Comparison of ENCODE assay signal across 20 cellular contexts in the genomic region with DNA sequence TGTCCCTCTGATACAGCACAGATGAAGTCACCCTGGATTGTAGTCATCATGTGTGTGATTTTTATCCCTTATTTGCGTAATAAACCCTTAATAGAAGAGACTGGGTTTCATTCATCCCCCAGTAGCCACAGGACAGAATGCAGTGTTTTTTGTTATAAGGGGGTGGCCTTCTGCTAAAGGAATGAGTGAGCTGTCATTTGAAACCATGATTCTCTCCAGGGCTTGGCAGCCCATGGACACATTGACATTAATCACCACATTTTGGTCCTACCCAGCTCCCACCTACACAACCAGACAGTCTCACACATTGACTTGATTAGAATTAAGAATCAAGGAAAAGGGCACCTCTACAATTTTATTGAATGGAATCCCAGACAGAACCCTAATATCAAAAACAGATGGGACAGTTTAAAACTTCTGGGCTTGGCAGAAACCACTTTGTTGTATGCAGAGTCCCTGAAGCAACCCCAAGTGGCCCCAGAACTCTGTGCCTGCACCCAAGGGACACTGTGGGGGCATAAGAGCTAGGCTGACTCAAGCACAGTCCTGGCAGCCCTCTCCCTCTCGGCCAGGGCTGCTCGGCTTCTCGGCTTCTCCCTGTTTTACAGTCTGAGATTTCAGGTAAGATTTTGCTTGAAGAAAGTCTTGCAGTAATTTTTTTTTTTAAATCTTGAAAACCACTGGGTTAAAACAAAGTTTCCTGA.
DNase-seq lines count a peak whose midpoint lies in the region; ATAC-seq and TF ChIP-seq lines count a peak whose summit lies in the region.
"Had no signal": no experiment of that assay in that cellular context is flagged by ENCODE, and none has a peak within 500 bp of the region (broad histone marks: within the 10 kb centered on the region; RNA-seq: fewer than 3 reads in every experiment).

No MANE protein-coding gene starts in this region.

- peak; percentile 83 for DNase-seq in AG09319 (ENCODE audit: extremely low read depth, low read depth)
- DNase-seq in Karpas-422 = peak; percentile 87
- DNase-seq in fibroblast of gingiva (ENCODE audit: low read depth) = peak; percentile 94
- no peak for DNase-seq in sciatic nerve (ENCODE audit: low spot score)
- DNase-seq in MM.1S = no peak
- no peak for DNase-seq in epidermal melanocyte (ENCODE audit: insufficient read length, low spot score)
- DNase-seq in Right ventricle myocardium inferior (ENCODE audit: missing footprints) = no peak
- DNase-seq in activated CD4-positive, alpha-beta T cell treated with anti-CD3 and anti-CD28 coated beads for 48 hours = no peak
- DNase-seq: activated CD8-positive, alpha-beta T cell treated with anti-CD3 and anti-CD28 coated beads for 36 hours; activated naive CD4-positive, alpha-beta T cell; CD4-positive, alpha-beta T cell; DMS 273 treated with DMSO at 0.1 percent for 48 hours; HCEC 1CT; NCI-H2107; NCI-H526; Right ventricle myocardium superior; stimulated activated CD4-positive, alpha-beta T cell treated with anti-CD3 and anti-CD28 coated beads, Interleukin-12 subunit alpha, Interleukin-12 subunit beta, amount 100 ng/mL, for 4 hours; stomach had no signal

- H3K9me3 ChIP-seq in Karpas-422 (ENCODE audit: low read length) (no peaks in the 10 kb centered on the region), MM.1S (replicated peaks; ENCODE audit: insufficient read depth, low read length) (no peaks in the 10 kb centered on the region)
- H3K9me3 ChIP-seq: stomach, upper lobe of left lung had no signal

- ATAC-seq in sciatic nerve = peak; percentile 70
- no peak for ATAC-seq in Right ventricle myocardium inferior
- ATAC-seq: activated CD4-positive, CD25-positive, alpha-beta regulatory T cell treated with anti-CD3 and anti-CD28 coated beads, Interleukin-2, amount 50 U/mL, for 24 hours; activated CD8-positive, alpha-beta T cell treated with anti-CD3 and anti-CD28 coated beads for 36 hours had no signal

- H3K27ac ChIP-seq in Karpas-422 (ENCODE audit: low read length) (peak overlapping the region; percentile 99), MM.1S (ENCODE audit: low read length) (no peak overlapping the region)
- H3K27ac ChIP-seq: stomach, upper lobe of left lung had no signal

- TF ChIP-seq CTCF in AG09319 (IDR thresholded peaks at IDR 0.05; ENCODE audit: low read depth, low read length) (no peak), MM.1S (IDR thresholded peaks at IDR 0.05; ENCODE audit: low read length) (no peak)

- H4K20me1 ChIP-seq in Karpas-422 (ENCODE audit: insufficient read depth, low read depth, low read length) (no peaks in the 10 kb centered on the region), MM.1S (ENCODE audit: insufficient read depth, low read length) (no peaks in the 10 kb centered on the region)

- H3K9ac ChIP-seq in Karpas-422 (ENCODE audit: low read length) (peak overlapping the region; percentile 56), MM.1S (ENCODE audit: low read length) (no peak overlapping the region)

- intact Hi-C loops in sciatic nerve (cut with DNase I) (no loop called here), Right ventricle myocardium inferior (cut with DNase I) (no loop called here)

- H3K79me2 ChIP-seq in Karpas-422 (ENCODE audit: low read length) (no peaks in the 10 kb centered on the region), MM.1S (ENCODE audit: low read length) (no peaks in the 10 kb centered on the region)

- H3K9me2 ChIP-seq in Karpas-422 (replicated peaks; ENCODE audit: insufficient read depth, low read length) (no peaks in the 10 kb centered on the region), MM.1S (replicated peaks; ENCODE audit: insufficient read depth, low read length) (no peaks in the 10 kb centered on the region)

- H3K36me3 ChIP-seq in Karpas-422 (ENCODE audit: insufficient read depth, low read length) = no peaks in the 10 kb centered on the region
- no peaks in the 10 kb centered on the region for H3K36me3 ChIP-seq in MM.1S (replicated peaks; ENCODE audit: insufficient read depth, low read length)
- H3K36me3 ChIP-seq: stomach, upper lobe of left lung had no signal

- H2AFZ ChIP-seq in Karpas-422 (ENCODE audit: low read length) (no peak overlapping the region), MM.1S (ENCODE audit: low read length) (no peak overlapping the region)

- H3K4me3 ChIP-seq in Karpas-422 (ENCODE audit: low read length) = peak overlapping the region; percentile 43
- no peak overlapping the region for H3K4me3 ChIP-seq in MM.1S (ENCODE audit: low read length)
- H3K4me3 ChIP-seq: stomach, upper lobe of left lung had no signal

- H3F3A ChIP-seq in MM.1S (ENCODE audit: insufficient read depth, low read length) = no peaks in the 10 kb centered on the region

- H3K27me3 ChIP-seq in Karpas-422 (ENCODE audit: low read length) = no peaks in the 10 kb centered on the region
- H3K27me3 ChIP-seq in MM.1S (replicated peaks; ENCODE audit: insufficient read depth, low read length) = no peaks in the 10 kb centered on the region
- H3K27me3 ChIP-seq: stomach, upper lobe of left lung had no signal

- H3K4me1 ChIP-seq in Karpas-422 (ENCODE audit: low read length) (peaks cover 100% of the 10 kb centered on the region), MM.1S (ENCODE audit: low read length) (no peaks in the 10 kb centered on the region)
- H3K4me1 ChIP-seq: upper lobe of left lung had no signal

- H3K4me2 ChIP-seq in Karpas-422 (ENCODE audit: low read depth, low read length, poor library complexity, severe bottlenecking) (peak overlapping the region; percentile 78), MM.1S (ENCODE audit: low read depth, low read length) (no peak overlapping the region)

Comparison
In these comparisons a context has a peak if more than half of its experiments do, and no peak if none do; other contexts are left out.
1. DNase-seq: peak in AG09319 (single experiment), Karpas-422 (single experiment) and fibroblast of gingiva (single experiment); none in sciatic nerve (single experiment), MM.1S (single experiment), epidermal melanocyte (single experiment), Right ventricle myocardium inferior (single experiment) and activated CD4-positive, alpha-beta T cell treated with anti-CD3 and anti-CD28 coated beads for 48 hours (single experiment).